ENCODE assay signal across 19 cellular contexts in the genomic region with DNA sequence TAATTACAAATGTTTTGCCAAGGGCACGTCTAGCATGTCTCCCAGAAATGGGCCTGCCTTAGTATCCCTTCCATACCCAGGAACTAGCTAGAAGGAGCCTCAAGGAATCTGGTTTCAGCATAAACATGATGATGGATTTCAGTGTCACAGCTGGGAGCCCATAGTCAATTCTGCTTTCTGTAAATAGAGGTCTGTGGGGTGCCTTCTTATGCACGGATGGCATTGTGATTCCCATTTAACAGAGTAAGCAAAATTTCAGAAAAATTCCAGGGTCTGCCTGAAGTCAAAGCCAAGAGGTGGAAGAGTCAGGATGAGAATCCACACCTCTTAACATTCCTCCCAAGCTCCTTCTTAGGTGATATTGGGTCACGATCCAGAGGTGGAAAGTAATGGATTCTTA. TPM values are rescaled to one million over a fixed set of nuclear protein-coding genes. Genes with fewer than 3 reads are reported as not detected.
A peak's percentile ranks its signal among the peaks of the same experiment; 100 is the strongest.
DNase-seq lines count a peak whose midpoint lies in the region; FAIRE-seq and TF ChIP-seq lines count a peak whose summit lies in the region.
"Had no signal": no experiment of that assay in that cellular context is flagged by ENCODE, and none has a peak within 500 bp of the region (broad histone marks: within the 10 kb centered on the region; RNA-seq: fewer than 3 reads in every experiment).

No MANE protein-coding gene starts in this region.

- H3K4me2 ChIP-seq in H1 (ENCODE audit: insufficient read depth in 1 of 2, low read depth in 2 of 2, low read length in 2 of 2) (peak overlapping the region in 1 of 2 experiments; percentile 30; a peak in 1 of 4 replicates), neural progenitor cell (no peak overlapping the region)
- H3K4me2 ChIP-seq: A549, BLaER1 had no signal

- H4K5ac ChIP-seq in H1 (ENCODE audit: insufficient read length, low read depth, low read length): no peak overlapping the region

- no peaks in the 10 kb centered on the region for H4K20me1 ChIP-seq in H1 (replicated peaks in 1 of 2; ENCODE audit: control insufficient read depth in 1 of 2, insufficient read depth in 2 of 2, low read length in 2 of 2)
- H4K20me1 ChIP-seq in neural progenitor cell (ENCODE audit: low read depth): no peaks in the 10 kb centered on the region
- H4K20me1 ChIP-seq: BLaER1 had no signal

- H3K36me3 Mint-ChIP-seq in neural progenitor cell (peaks cover 16% of the 10 kb centered on the region), immature natural killer cell (peaks cover 7 to 14% (median 9%) of the 10 kb centered on the region in 3 donors)

- H3K4me1 Mint-ChIP-seq in neural progenitor cell (peaks cover 20% of the 10 kb centered on the region), immature natural killer cell (peaks cover 0 to 5% of the 10 kb centered on the region in 2 donors)

- H2BK15ac ChIP-seq in H1 (ENCODE audit: low read length): no peak overlapping the region

- H2BK12ac ChIP-seq in H1 (ENCODE audit: low read depth, low read length): no peak overlapping the region

- no peak overlapping the region for H3K4ac ChIP-seq in H1 (replicated peaks; ENCODE audit: insufficient read length, low read depth, low read length)

- no peak for TF ChIP-seq POLR2A in H1 (IDR thresholded peaks at IDR 0.05; ENCODE audit: control extremely low read depth in 1 of 2, low read depth in 2 of 2, low read length in 2 of 2)

- no peak for TF ChIP-seq RAD21 in H1 (IDR thresholded peaks at IDR 0.05 in 1 of 2, conservative IDR thresholded peaks at IDR 0.05 in 1 of 2; ENCODE audit: low read depth in 2 of 2, low read length in 2 of 2)

- H4K91ac ChIP-seq in H1 (replicated peaks; ENCODE audit: insufficient read length, low read length): no peak overlapping the region

- H3K9me3 ChIP-seq in HUES64 (ENCODE audit: insufficient read depth, low read depth, low read length): no peaks in the 10 kb centered on the region
- H3K9me3 ChIP-seq in H1 (ENCODE audit: insufficient read depth in 2 of 2, low read depth in 1 of 2, low read length in 1 of 2): no peaks in the 10 kb centered on the region; a peak in 1 of 4 replicates
- no peaks in the 10 kb centered on the region for H3K9me3 ChIP-seq in neural progenitor cell (ENCODE audit: low read depth)
- H3K9me3 ChIP-seq: A549, BLaER1, Peyer's patch, SJSA1 had no signal

- H3K27me3 Mint-ChIP-seq in neural progenitor cell (ENCODE audit: insufficient read depth, low read depth) (peaks cover 2% of the 10 kb centered on the region), immature natural killer cell (ENCODE audit: low read depth in 3 of 3) (no peaks in the 10 kb centered on the region)
- H3K27me3 Mint-ChIP-seq: CD8-positive, alpha-beta memory T cell had no signal

- H3K4me3 ChIP-seq in H7 (ENCODE audit: insufficient read depth, low read depth, low read length) (no peak overlapping the region), HUES64 (ENCODE audit: low read length) (no peak overlapping the region), H1 (ENCODE audit: extremely low read depth in 1 of 4, insufficient read depth in 2 of 4, low read depth in 3 of 4, low read length in 4 of 4) (no peak overlapping the region), neural progenitor cell (no peak overlapping the region), brain microvascular endothelial cell (ENCODE audit: low read depth, low read length) (no peak overlapping the region)
- H3K4me3 ChIP-seq: A549, BLaER1, GM23248, Peyer's patch, SJSA1 had no signal

- H4K8ac ChIP-seq in H1 (ENCODE audit: extremely low read depth, insufficient read depth, low read length): no peak overlapping the region

- H3F3A ChIP-seq in neural progenitor cell (ENCODE audit: low read depth): no peaks in the 10 kb centered on the region

- H3K27ac Mint-ChIP-seq in neural progenitor cell (peak overlapping the region; percentile 16), immature natural killer cell (no peak overlapping the region)
- H3K27ac Mint-ChIP-seq: CD8-positive, alpha-beta memory T cell had no signal

- H3K56ac ChIP-seq in H1 (replicated peaks; ENCODE audit: insufficient read length, low read depth, low read length): no peak overlapping the region

- no peak overlapping the region for H3K9ac ChIP-seq in HUES64 (ENCODE audit: low read depth, low read length)
- H3K9ac ChIP-seq in H1 (replicated peaks in 1 of 4; ENCODE audit: extremely low read depth in 1 of 4, low read depth in 3 of 4, low read length in 3 of 4): no peak overlapping the region
- H3K9ac ChIP-seq in neural progenitor cell: no peak overlapping the region
- H3K9ac ChIP-seq: BLaER1, GM23248 had no signal

- H3K27ac ChIP-seq in HUES64 (ENCODE audit: low read depth, low read length) (peak overlapping the region; percentile 81; the same call in 1 of the 2 replicates), H1 (ENCODE audit: low read depth, low read length) (no peak overlapping the region), neural progenitor cell (no peak overlapping the region), brain microvascular endothelial cell (no peak overlapping the region)
- H3K27ac ChIP-seq: A549, BLaER1, GM23248, Peyer's patch, SJSA1 had no signal

- in situ Hi-C loops in brain microvascular endothelial cell (cut with HindIII; ENCODE audit: low pct_ligation_motif_present, low sequenced_read_pairs): no loop called here

- DNase-seq in H7 (peak; percentile 53), H1 (ENCODE audit: low read depth in 1 of 2, low spot score in 2 of 2) (no peak), neural progenitor cell (ENCODE audit: low spot score) (no peak), immature natural killer cell (no peak), NCI-H1092 treated with DMSO at 0.1 percent for 48 hours (lab: John Stamatoyannopoulos, UW) (no peak), brain microvascular endothelial cell (no peak)
- DNase-seq: CD8-positive, alpha-beta memory T cell; DMS53; GM23248; KBM-7; NCI-H187 treated with DMSO at 0.1 percent for 48 hours; NCI-H2171; Peyer's patch had no signal

- H3K27me3 ChIP-seq in H7 (ENCODE audit: control insufficient read depth, insufficient read depth, low read length) (no peaks in the 10 kb centered on the region), HUES64 (ENCODE audit: insufficient read depth, low read length) (no peaks in the 10 kb centered on the region), H1 (replicated peaks in 1 of 4; ENCODE audit: control insufficient read depth in 3 of 4, extremely low read depth in 1 of 4, insufficient read depth in 3 of 4, low read length in 3 of 4) (no peaks in the 10 kb centered on the region), neural progenitor cell (no peaks in the 10 kb centered on the region), brain microvascular endothelial cell (replicated peaks) (no peaks in the 10 kb centered on the region)
- H3K27me3 ChIP-seq: BLaER1, Peyer's patch, SJSA1 had no signal

- H3K23ac ChIP-seq in H1 (ENCODE audit: insufficient read length): no peak overlapping the region

- peaks cover 6% of the 10 kb centered on the region; the same call in 1 of the 2 replicates for H3K4me1 ChIP-seq in HUES64 (ENCODE audit: insufficient read depth, low read length)
- H3K4me1 ChIP-seq in H1 (replicated peaks in 1 of 4; ENCODE audit: control insufficient read depth in 3 of 4, insufficient read depth in 4 of 4, low read length in 3 of 4): peaks cover 3 to 10% (median 5%) of the 10 kb centered on the region in 4 experiments; a peak in 6 of 7 replicates
- peaks cover 9% of the 10 kb centered on the region for H3K4me1 ChIP-seq in neural progenitor cell
- H3K4me1 ChIP-seq: A549, BLaER1, Peyer's patch, SJSA1 had no signal

- H2BK5ac ChIP-seq in H1 (ENCODE audit: low read depth, low read length): no peak overlapping the region

- H3K4me3 Mint-ChIP-seq in neural progenitor cell: no peak overlapping the region
- no peak overlapping the region for H3K4me3 Mint-ChIP-seq in immature natural killer cell
- H3K4me3 Mint-ChIP-seq: CD8-positive, alpha-beta memory T cell had no signal

- no peak overlapping the region for H3K14ac ChIP-seq in H1 (ENCODE audit: insufficient read length)

- H3K36me3 ChIP-seq in H7 (replicated peaks; ENCODE audit: control insufficient read depth, insufficient read depth, low read length) (no peaks in the 10 kb centered on the region), HUES64 (ENCODE audit: insufficient read depth, low read length) (no peaks in the 10 kb centered on the region), H1 (ENCODE audit: control insufficient read depth in 2 of 4, insufficient read depth in 4 of 4, low read length in 3 of 4) (no peaks in the 10 kb centered on the region), neural progenitor cell (no peaks in the 10 kb centered on the region), brain microvascular endothelial cell (replicated peaks) (no peaks in the 10 kb centered on the region)
- H3K36me3 ChIP-seq: BLaER1, Peyer's patch, SJSA1 had no signal

- POLR2A ChIA-PET in H1 (lab: Charles Lee; ENCODE audit: partially characterized antibody): interaction anchor here (0.6 to 1.7 kb wide), 9 partner anchors 12 to 222 kb away, joined by 3 to 7 read pairs (median 3); a partner anchor contains a TSS

- H3K18ac ChIP-seq in H1 (ENCODE audit: extremely low read depth, low read length): no peak overlapping the region

- 4% methylated on average over 2 of the region's 3 CpGs for WGBS in HUES64
- WGBS in H1 (ENCODE audit: extremely low coverage in 1 of 2, insufficient coverage in 1 of 2, insufficient read length in 1 of 2, insufficient replicate concordance in 2 of 2, low coverage in 1 of 2, low lambda C conversion rate in 2 of 2, missing lambda C conversion rate in 1 of 2), 2 experiments: 19% methylated on average over 3 of the region's 3 CpGs; no CpG with 5 or more reads in 1 of the 2 experiments

- H3K79me2 ChIP-seq in H1 (ENCODE audit: control insufficient read depth in 1 of 2, insufficient read depth in 2 of 2, low read length in 2 of 2) (no peaks in the 10 kb centered on the region), neural progenitor cell (ENCODE audit: low read depth) (no peaks in the 10 kb centered on the region)

- no peak overlapping the region for H2BK20ac ChIP-seq in H1 (ENCODE audit: low read length)

- H2AFZ ChIP-seq in H1 (ENCODE audit: low read length) (no peak overlapping the region), neural progenitor cell (replicated peaks) (no peak overlapping the region)
- H2AFZ ChIP-seq: GM23248 had no signal

- H3K9me3 Mint-ChIP-seq in neural progenitor cell (peaks cover 10% of the 10 kb centered on the region), immature natural killer cell (no peaks in the 10 kb centered on the region)
- H3K9me3 Mint-ChIP-seq: CD8-positive, alpha-beta memory T cell had no signal

- TF ChIP-seq CTCF in H1 (IDR thresholded peaks at IDR 0.05; ENCODE audit: control extremely low read depth in 1 of 3, insufficient read depth in 1 of 3, low read depth in 1 of 3, low read length in 3 of 3) (no peak), neural progenitor cell (IDR thresholded peaks at IDR 0.05) (no peak), brain microvascular endothelial cell (IDR thresholded peaks at IDR 0.05; ENCODE audit: low read depth, low read length, missing control alignments) (no peak)

- no peaks in the 10 kb centered on the region for H3K23me2 ChIP-seq in H1 (ENCODE audit: low read depth, low read length)

- CTCF ChIA-PET in H1 (lab: Charles Lee; ENCODE audit: partially characterized antibody): interaction anchor here (0.6 to 1.6 kb wide), 4 partner anchors 17 to 436 kb away, joined by 3 to 8 read pairs (median 3); no protein-coding TSS in a partner anchor

- TF ChIP-seq EP300 in H1 (IDR thresholded peaks at IDR 0.05; ENCODE audit: borderline replicate concordance in 1 of 2, low read depth in 2 of 2, low read length in 2 of 2): no peak

- no peak overlapping the region for H2AK5ac ChIP-seq in H1 (ENCODE audit: low read depth, low read length)

- no peak overlapping the region for H2BK120ac ChIP-seq in H1 (replicated peaks; ENCODE audit: low read depth, low read length)

- no peaks in the 10 kb centered on the region for H3K79me1 ChIP-seq in H1 (ENCODE audit: low read depth, low read length)

- FAIRE-seq in H1 (lab: Jason Lieb, UNC): peak; percentile 91
- FAIRE-seq: A549, GM12892, GM18507 had no signal

RNA-seq across cellular contexts. Expression of a gene that starts 12.1 kb away (rescaled TPM):
- total RNA-seq in H7 (2014; rRNA removed; shearing (Covaris generic)): 1.8 and 2.6 TPM in 2 replicates
- 1.1 TPM for polyA plus RNA-seq in HUES64 (2013, experiment 1 of 2)
- 2.2 TPM for polyA plus RNA-seq in HUES64 (2013, experiment 2 of 2)
- 2.6 and 3.6 TPM in 2 replicates for total RNA-seq in H1 (2021; fragmentation: NEBNext Ultra II Directional; extraction: Animal tissue kit (Norgen Biotek cat#: 25700))
- polyA plus RNA-seq in H1 (2011; rRNA removed): 7.3 and 8.3 TPM in 2 replicates
- 5.8 TPM for polyA plus RNA-seq in H1 (2011; cell fraction: cytosol; rRNA removed)
- 6.1 TPM for polyA plus RNA-seq in H1 (2011; cell fraction: nucleus; rRNA removed)
- 2.7 to 3.6 TPM (median 3.3 TPM) in 4 replicates for polyA plus RNA-seq in H1 (2012, experiment 1 of 2)
- 2.1 TPM for polyA plus RNA-seq in H1 (2012, experiment 2 of 2)
- polyA plus RNA-seq in H1 (2013, experiment 1 of 2): 1.9 TPM
- polyA plus RNA-seq in H1 (2013, experiment 2 of 2): 1.8 TPM
- polyA minus RNA-seq in H1 (2011; rRNA and poly(A)+ RNA removed): 11.0 and 13.8 TPM in 2 replicates
- 5.0 TPM for polyA minus RNA-seq in H1 (2011; cell fraction: cytosol; rRNA and poly(A)+ RNA removed)
- polyA minus RNA-seq in H1 (2011; cell fraction: nucleus; rRNA and poly(A)+ RNA removed): 4.8 TPM
- 3.1 and 5.6 TPM in 2 replicates for total RNA-seq in neural progenitor cell (ENCODE audit: low replicate concordance)
- 1 to 10 TPM; 4.6 to 8.6 (median 4.7) TPM for polyA plus RNA-seq in immature natural killer cell

RNA-seq across cellular contexts. Expression of a gene that starts 20.0 kb away (rescaled TPM):
- 5.1 and 6.5 TPM in 2 replicates for total RNA-seq in H7 (2014; rRNA removed; shearing (Covaris generic))
- 3.3 TPM for polyA plus RNA-seq in HUES64 (2013, experiment 1 of 2)
- polyA plus RNA-seq in HUES64 (2013, experiment 2 of 2): 2.6 TPM
- 5.1 TPM in 2 replicates for total RNA-seq in H1 (2021; fragmentation: NEBNext Ultra II Directional; extraction: Animal tissue kit (Norgen Biotek cat#: 25700))
- polyA plus RNA-seq in H1 (2011; rRNA removed) (5.6 and 7.8 TPM in 2 replicates), immature natural killer cell (1 to 10 TPM; 1.4 to 2.7 (median 2.7) TPM)
- polyA plus RNA-seq in H1 (2011; cell fraction: cytosol; rRNA removed): 4.9 TPM
- polyA plus RNA-seq in H1 (2011; cell fraction: nucleus; rRNA removed): 5.3 TPM
- 3.1 to 5.1 TPM (median 3.9 TPM) in 4 replicates for polyA plus RNA-seq in H1 (2012, experiment 1 of 2)
- polyA plus RNA-seq in H1 (2012, experiment 2 of 2): 5.2 TPM
- 6.0 TPM for polyA plus RNA-seq in H1 (2013, experiment 1 of 2)
- polyA plus RNA-seq in H1 (2013, experiment 2 of 2): 6.0 TPM
- 2.8 and 3.0 TPM in 2 replicates for polyA minus RNA-seq in H1 (2011; rRNA and poly(A)+ RNA removed)
- polyA minus RNA-seq in H1 (2011; cell fraction: cytosol; rRNA and poly(A)+ RNA removed): 4.3 TPM
- polyA minus RNA-seq in H1 (2011; cell fraction: nucleus; rRNA and poly(A)+ RNA removed): 5.8 TPM
- total RNA-seq in neural progenitor cell (ENCODE audit: low replicate concordance): 0.36 and 4.8 TPM in 2 replicates

RNA-seq across cellular contexts. Expression of a gene that starts 39.1 kb away (rescaled TPM):
- total RNA-seq in H7 (2014; rRNA removed; shearing (Covaris generic)): 3.4 and 4.7 TPM in 2 replicates
- 1.7 TPM for polyA plus RNA-seq in HUES64 (2013, experiment 1 of 2)
- polyA plus RNA-seq in HUES64 (2013, experiment 2 of 2): 2.3 TPM
- total RNA-seq in H1 (2021; fragmentation: NEBNext Ultra II Directional; extraction: Animal tissue kit (Norgen Biotek cat#: 25700)): 3.4 and 3.7 TPM in 2 replicates
- polyA plus RNA-seq in H1 (2011; rRNA removed): 3.4 and 4.5 TPM in 2 replicates
- polyA plus RNA-seq in H1 (2011; cell fraction: cytosol; rRNA removed): 2.9 TPM
- 4.9 TPM for polyA plus RNA-seq in H1 (2011; cell fraction: nucleus; rRNA removed)
- polyA plus RNA-seq in H1 (2012, experiment 1 of 2): 4.0 to 5.0 TPM (median 4.2 TPM) in 4 replicates
- 2.5 TPM for polyA plus RNA-seq in H1 (2012, experiment 2 of 2)
- 3.6 TPM for polyA plus RNA-seq in H1 (2013, experiment 1 of 2)
- 3.8 TPM for polyA plus RNA-seq in H1 (2013, experiment 2 of 2)
- polyA minus RNA-seq in H1 (2011; rRNA and poly(A)+ RNA removed): 5.3 and 5.8 TPM in 2 replicates
- 8.0 TPM for polyA minus RNA-seq in H1 (2011; cell fraction: cytosol; rRNA and poly(A)+ RNA removed)
- polyA minus RNA-seq in H1 (2011; cell fraction: nucleus; rRNA and poly(A)+ RNA removed): 8.9 TPM
- total RNA-seq in neural progenitor cell (ENCODE audit: low replicate concordance): 0.58 and 2.4 TPM in 2 replicates
- polyA plus RNA-seq in immature natural killer cell: 1 to 10 TPM in 1 of 3 donors, under 1 TPM in 2; 0.19 to 2.4 (median 0.35) TPM

RNA-seq across cellular contexts. Expression of a gene that starts 48.6 kb away (rescaled TPM):
- total RNA-seq in H7 (2014; rRNA removed; shearing (Covaris generic)): 35.6 and 40.3 TPM in 2 replicates
- polyA plus RNA-seq in HUES64 (2013, experiment 1 of 2): 40.7 TPM
- 47.7 TPM for polyA plus RNA-seq in HUES64 (2013, experiment 2 of 2)
- 30.0 and 36.2 TPM in 2 replicates for total RNA-seq in H1 (2021; fragmentation: NEBNext Ultra II Directional; extraction: Animal tissue kit (Norgen Biotek cat#: 25700))
- polyA plus RNA-seq in H1 (2011; rRNA removed): 87.8 and 91.7 TPM in 2 replicates
- 59.1 TPM for polyA plus RNA-seq in H1 (2011; cell fraction: cytosol; rRNA removed)
- polyA plus RNA-seq in H1 (2011; cell fraction: nucleus; rRNA removed): 77.5 TPM
- 38.9 to 58.8 TPM (median 53.7 TPM) in 4 replicates for polyA plus RNA-seq in H1 (2012, experiment 1 of 2)
- 67.8 TPM for polyA plus RNA-seq in H1 (2012, experiment 2 of 2)
- 56.8 TPM for polyA plus RNA-seq in H1 (2013, experiment 1 of 2)
- 56.9 TPM for polyA plus RNA-seq in H1 (2013, experiment 2 of 2)
- 73.8 and 106 TPM in 2 replicates for polyA minus RNA-seq in H1 (2011; rRNA and poly(A)+ RNA removed)
- polyA minus RNA-seq in H1 (2011; cell fraction: cytosol; rRNA and poly(A)+ RNA removed): 33.8 TPM
- polyA minus RNA-seq in H1 (2011; cell fraction: nucleus; rRNA and poly(A)+ RNA removed): 46.5 TPM
- 33.9 and 66.5 TPM in 2 replicates for total RNA-seq in neural progenitor cell (ENCODE audit: low replicate concordance)
- under 1 TPM in 2 of 3 donors, not detected in 1; 0.14 to 0.59 TPM for polyA plus RNA-seq in immature natural killer cell
